13 cellular contexts compared by ENCODE assay signal in genomic region chr9:99264070-99264469, GRCh38. TPM values are rescaled to one million over a fixed set of nuclear protein-coding genes. Genes with fewer than 3 reads are reported as not detected.
DNase-seq lines count a peak whose midpoint lies in the region; ATAC-seq, FAIRE-seq and TF ChIP-seq lines count a peak whose summit lies in the region.
"Had no signal": no experiment of that assay in that cellular context is flagged by ENCODE, and none has a peak within 500 bp of the region (broad histone marks: within the 10 kb centered on the region; RNA-seq: fewer than 3 reads in every experiment).

No MANE protein-coding gene starts in this region.

- H3K9ac ChIP-seq in fibroblast of lung (ENCODE audit: insufficient read depth, low read length) (no peak overlapping the region), kidney (ENCODE audit: low read length in 2 of 2) (no peak overlapping the region)

- POLR2A ChIA-PET in Panc1 (lab: Charles Lee), result no interaction called here

- peak; percentile 29; the same call in 1 of the 2 replicates for TF ChIP-seq CTCF in AG10803 (conservative IDR thresholded peaks at IDR 0.05; ENCODE audit: low read length)
- TF ChIP-seq CTCF in GM12873 (IDR thresholded peaks at IDR 0.05; ENCODE audit: insufficient read depth, low read depth, low read length, missing control alignments), result peak; percentile 14
- TF ChIP-seq CTCF in Panc1 (IDR thresholded peaks at IDR 0.05), result 0 out of 2 replicates have a peak, but pooled peaks have one; percentile 24
- peak; percentile 19 to 36 for TF ChIP-seq CTCF in fibroblast of lung (conservative IDR thresholded peaks at IDR 0.05 in 1 of 2, IDR thresholded peaks at IDR 0.05 in 1 of 2; ENCODE audit: low read depth in 1 of 2, low read length in 2 of 2)
- no peak for TF ChIP-seq CTCF in kidney (IDR thresholded peaks at IDR 0.05; ENCODE audit: borderline replicate concordance, extremely low read depth, insufficient read depth)
- TF ChIP-seq CTCF in Calu3 (IDR thresholded peaks at IDR 0.05; ENCODE audit: unreplicated experiment), result no peak

- H3K4me3 ChIP-seq in AG10803 (ENCODE audit: low read length), result no peak overlapping the region
- H3K4me3 ChIP-seq in Panc1 (ENCODE audit: low read depth in 2 of 2, low read length in 2 of 2), result no peak overlapping the region
- H3K4me3 ChIP-seq in fibroblast of lung (replicated peaks in 1 of 4; ENCODE audit: control extremely low read depth in 1 of 4, insufficient read depth in 1 of 4, low read depth in 3 of 4, low read length in 4 of 4), result no peak overlapping the region
- H3K4me3 ChIP-seq in kidney (ENCODE audit: low read length in 2 of 2), result no peak overlapping the region
- H3K4me3 ChIP-seq: uterus had no signal

- no peaks in the 10 kb centered on the region for H3K79me2 ChIP-seq in fibroblast of lung (ENCODE audit: control insufficient read depth, insufficient read depth, low read length)

- intact Hi-C loops in Panc1 (cut with micrococcal nuclease; ENCODE audit: unreplicated experiment), result loop anchor here (10.0 kb wide), 1 partner anchor 751 kb away; no protein-coding TSS in a partner anchor
- intact Hi-C loops in kidney (cut with DNase I), result loop anchor here (10.0 kb wide), 1 partner anchor 551 kb away; no protein-coding TSS in a partner anchor
- intact Hi-C loops in Calu3 (cut with micrococcal nuclease; ENCODE audit: unreplicated experiment), result loop anchor here (10.0 kb wide), 1 partner anchor 541 kb away; no protein-coding TSS in a partner anchor

- BruUV-seq in Panc1 (replicated peaks; lab: Mats Ljungman, UMichigan) (no TSS peak), Calu3 (replicated peaks; lab: Mats Ljungman, UMichigan) (no TSS peak)

- no peak for FAIRE-seq in kidney (lab: Jason Lieb, UNC)
- FAIRE-seq: TTC549 had no signal

- no peaks in the 10 kb centered on the region for H4K20me1 ChIP-seq in fibroblast of lung (ENCODE audit: control insufficient read depth, extremely low read depth, insufficient read depth, low read length)

- no peak overlapping the region for H3K4me3 Mint-ChIP-seq in Calu3 (ENCODE audit: low read depth, unreplicated experiment)
- H3K4me3 Mint-ChIP-seq: naive B cell had no signal

- no peaks in the 10 kb centered on the region for H3K27me3 Mint-ChIP-seq in Calu3 (ENCODE audit: unreplicated experiment)

- H3K4me1 ChIP-seq in Panc1 (ENCODE audit: control insufficient read depth, insufficient read depth, low read length), result no peaks in the 10 kb centered on the region
- H3K4me1 ChIP-seq in fibroblast of lung (ENCODE audit: control insufficient read depth, extremely low read depth, insufficient read depth, low read length), result peaks cover 15% of the 10 kb centered on the region
- H3K4me1 ChIP-seq in kidney (ENCODE audit: control insufficient read depth in 1 of 2, insufficient read depth in 1 of 2, low read depth in 1 of 2, low read length in 2 of 2), result peaks cover 8 to 12% of the 10 kb centered on the region in 2 donors

- no peak overlapping the region for H3K27ac Mint-ChIP-seq in Calu3 (ENCODE audit: unreplicated experiment)
- H3K27ac Mint-ChIP-seq: naive B cell had no signal

- H3K27ac ChIP-seq in Panc1 (ENCODE audit: low read length), result no peak overlapping the region
- H3K27ac ChIP-seq in fibroblast of lung (ENCODE audit: insufficient read depth, low read length), result no peak overlapping the region
- H3K27ac ChIP-seq in kidney (ENCODE audit: low read depth in 2 of 2, low read length in 2 of 2), result no peak overlapping the region
- H3K27ac ChIP-seq: uterus had no signal

- DNase-seq in AG10803 (ENCODE audit: low read depth), result no peak
- DNase-seq in Panc1 (ENCODE audit: low read depth, low spot score), result no peak
- peak in 1 of 2 donors; percentile 17 for DNase-seq in fibroblast of lung (ENCODE audit: low read depth in 2 of 2)
- no peak for DNase-seq in T-helper 2 cell
- DNase-seq in kidney, result no peak
- DNase-seq in Calu3, result no peak
- DNase-seq: hippocampal formation, naive B cell, NCI-H446, uterus had no signal

- no peak for ATAC-seq in Panc1
- no peak for ATAC-seq in GM19467 (IDR thresholded peaks at IDR 0.05; ENCODE audit: unreplicated experiment)

- CTCF ChIA-PET in Panc1 (lab: Charles Lee) (no interaction called here), Calu3 (lab: Charles Lee) (no interaction called here)

- H3K4me1 Mint-ChIP-seq in Calu3 (ENCODE audit: low read depth, unreplicated experiment), result peaks cover 13% of the 10 kb centered on the region

- H3K36me3 Mint-ChIP-seq in Calu3 (ENCODE audit: insufficient read depth, unreplicated experiment), result no peaks in the 10 kb centered on the region

- H3K9me3 Mint-ChIP-seq in Calu3 (ENCODE audit: low read depth, unreplicated experiment), result no peaks in the 10 kb centered on the region
- H3K9me3 Mint-ChIP-seq: naive B cell had no signal

- in situ Hi-C loops in Panc1 (cut with HindIII; ENCODE audit: low pct_unique_long_range_greater_than_20kb, low sequenced_read_pairs), result no loop called here

- H3K36me3 ChIP-seq in Panc1 (ENCODE audit: control insufficient read depth, insufficient read depth, low read length), result no peaks in the 10 kb centered on the region
- no peaks in the 10 kb centered on the region for H3K36me3 ChIP-seq in fibroblast of lung (ENCODE audit: control insufficient read depth, insufficient read depth, low read length)
- no peaks in the 10 kb centered on the region for H3K36me3 ChIP-seq in kidney (ENCODE audit: control insufficient read depth in 1 of 2, insufficient read depth in 2 of 2, low read length in 2 of 2)
- H3K36me3 ChIP-seq: uterus had no signal

- no peak overlapping the region for H3K4me2 ChIP-seq in fibroblast of lung (ENCODE audit: extremely low read depth, insufficient read depth, low read length)

- H2AFZ ChIP-seq in fibroblast of lung (ENCODE audit: low read length), result no peak overlapping the region

- H3K9me3 ChIP-seq in Panc1 (ENCODE audit: control insufficient read depth, insufficient read depth, low read depth, low read length), result no peaks in the 10 kb centered on the region
- no peaks in the 10 kb centered on the region for H3K9me3 ChIP-seq in fibroblast of lung (ENCODE audit: control insufficient read depth, insufficient read depth, low read depth, low read length)
- H3K9me3 ChIP-seq in kidney (ENCODE audit: control insufficient read depth in 1 of 2, low read length in 2 of 2), result no peaks in the 10 kb centered on the region
- H3K9me3 ChIP-seq: uterus had no signal

- no peaks in the 10 kb centered on the region; the same call in 1 of the 2 replicates for H3K27me3 ChIP-seq in Panc1 (ENCODE audit: control insufficient read depth, insufficient read depth, low read length)
- H3K27me3 ChIP-seq in fibroblast of lung (ENCODE audit: control insufficient read depth, insufficient read depth, low read length), result no peaks in the 10 kb centered on the region
- H3K27me3 ChIP-seq: uterus had no signal

RNA-seq across cellular contexts. Expression of gene SEC61B, which starts 42.0 kb away (rescaled TPM):
- 90.4 TPM for total RNA-seq in Panc1 (2021; ENCODE audit: unreplicated experiment)
- 138 TPM for polyA plus RNA-seq in Panc1 (2012; ENCODE audit: insufficient read length)
- total RNA-seq in fibroblast of lung, result 58.8 and 66.0 TPM in 2 replicates
- 213 TPM in 2 replicates for polyA plus RNA-seq in fibroblast of lung
- polyA plus RNA-seq in fibroblast of lung (2012), result 365 and 399 TPM in 2 replicates
- polyA minus RNA-seq in fibroblast of lung (ENCODE audit: low replicate concordance), result 15.9 and 16.1 TPM in 2 replicates
- 118 TPM for total RNA-seq in kidney
- polyA plus RNA-seq in kidney (ENCODE audit: insufficient read depth, low read depth, low replicate concordance), result 328 TPM
- 85.5 and 101 TPM in 2 replicates for total RNA-seq in Calu3 (2022)

RNA-seq across cellular contexts. Expression of gene ALG2, which starts 42.3 kb away (rescaled TPM):
- total RNA-seq in Panc1 (2021; ENCODE audit: unreplicated experiment) (20.8 TPM), fibroblast of lung (37.8 and 41.6 TPM in 2 replicates), kidney (38.7 TPM), Calu3 (2022) (27.0 and 27.1 TPM in 2 replicates)
- polyA plus RNA-seq in Panc1 (2012; ENCODE audit: insufficient read length), result 17.3 TPM
- polyA plus RNA-seq in fibroblast of lung (47.6 and 62.2 TPM in 2 replicates), kidney (ENCODE audit: insufficient read depth, low read depth, low replicate concordance) (40.5 TPM)
- polyA plus RNA-seq in fibroblast of lung (2012), result 34.3 and 38.4 TPM in 2 replicates
- 20.8 and 29.7 TPM in 2 replicates for polyA minus RNA-seq in fibroblast of lung (ENCODE audit: low replicate concordance)

Comparison
In these comparisons a context has a peak if more than half of its experiments do, and no peak if none do; other contexts are left out.
1. CTCF ChIP-seq: peak in AG10803 (single experiment), GM12873 (single experiment), Panc1 (single experiment) and fibroblast of lung (2 of 2); none in kidney (single experiment) and Calu3 (single experiment).